In the genomic region with DNA sequence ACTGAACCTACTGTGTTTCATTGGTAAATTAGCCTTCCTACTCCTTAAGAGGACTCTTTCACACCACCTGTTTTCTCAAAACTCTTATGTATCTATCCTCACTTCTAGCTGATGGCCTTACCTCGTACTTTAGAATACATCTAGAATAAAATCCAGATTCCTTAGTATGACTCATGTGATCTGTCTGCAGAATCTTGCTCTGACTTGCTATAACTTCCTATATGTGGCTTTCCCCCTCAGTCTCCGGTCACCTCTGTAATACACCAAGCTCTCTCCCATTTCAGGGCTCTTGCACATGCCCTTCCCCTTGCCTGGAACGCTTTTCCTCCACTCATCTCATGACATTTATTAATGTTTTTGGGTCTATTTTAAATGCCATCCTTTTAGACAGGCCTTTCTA, we compare ENCODE assay signal across 21 cellular contexts.
"Had no signal": no experiment of that assay in that cellular context is flagged by ENCODE, and none has a peak within 500 bp of the region (broad histone marks: within the 10 kb centered on the region; RNA-seq: fewer than 3 reads in every experiment).

No MANE protein-coding gene starts in this region.

- H3K4me3 ChIP-seq: ascending aorta, cardiac muscle cell, neural progenitor cell, tibial artery had no signal

- DNase-seq: activated CD4-positive, alpha-beta T cell treated with anti-CD3 and anti-CD28 coated beads, Interleukin-2, amount 10 ng/mL, durations not matched to agents 7 days and 5 days; activated CD8-positive, alpha-beta memory T cell treated with anti-CD3 and anti-CD28 coated beads for 24 hours; activated CD8-positive, alpha-beta memory T cell treated with anti-CD3 and anti-CD28 coated beads, Interleukin-2, amount 50 U/mL, for 48 hours; activated effector memory CD4-positive, alpha-beta T cell treated with Interleukin-2 at 50 U/mL for 16 hours; activated naive CD4-positive, alpha-beta T cell treated with anti-CD3 and anti-CD28 coated beads, Interleukin-2, amount 10 ng/mL, durations not matched to agents 7 days and 5 days; activated naive CD8-positive, alpha-beta T cell treated with anti-CD3 and anti-CD28 coated beads, Interleukin-2, amount 50 U/mL, for 24 hours; activated T-cell treated with anti-CD3 and anti-CD28 coated beads, Interleukin-2, amount 50 U/mL, for 48 hours; dermis blood vessel endothelial cell; effector memory CD8-positive, alpha-beta T cell; left ventricle myocardium superior; naive thymus-derived CD4-positive, alpha-beta T cell; stimulated activated CD4-positive, alpha-beta T cell treated with anti-CD3 and anti-CD28 coated beads, Interleukin-2, amount 100 ng/mL, for 24 hours; stimulated activated naive CD8-positive, alpha-beta T cell treated with anti-CD3 and anti-CD28 coated beads, Interleukin-15, Interleukin-2, amounts not matched to agents 100 U/mL and 50 U/mL, for 24 hours; substantia nigra; tibial artery had no signal

- H3K27me3 ChIP-seq: ascending aorta, cardiac muscle cell, neural progenitor cell, tibial artery had no signal

- H3K9ac ChIP-seq: neural progenitor cell had no signal

- H3K4me2 ChIP-seq: neural progenitor cell had no signal

- H3K36me3 ChIP-seq: ascending aorta, cardiac muscle cell, neural progenitor cell, tibial artery had no signal

- H3K36me3 Mint-ChIP-seq: activated naive CD4-positive, alpha-beta T cell treated with anti-CD3 and anti-CD28 coated beads, Interleukin-2, amount 10 ng/mL, durations not matched to agents 7 days and 5 days; memory B cell; naive thymus-derived CD4-positive, alpha-beta T cell; neural progenitor cell had no signal

- H3K9me3 Mint-ChIP-seq: activated CD4-positive, alpha-beta T cell treated with anti-CD3 and anti-CD28 coated beads, Interleukin-2, amount 10 ng/mL, durations not matched to agents 7 days and 5 days; activated naive CD4-positive, alpha-beta T cell treated with anti-CD3 and anti-CD28 coated beads, Interleukin-2, amount 10 ng/mL, durations not matched to agents 7 days and 5 days; activated naive CD8-positive, alpha-beta T cell treated with anti-CD3 and anti-CD28 coated beads, Interleukin-2, amount 50 U/mL, for 24 hours; memory B cell; neural progenitor cell had no signal

- H3K9me3 ChIP-seq: ascending aorta, tibial artery had no signal

- H3K4me1 ChIP-seq: ascending aorta, neural progenitor cell, tibial artery had no signal

- H3K27me3 Mint-ChIP-seq: activated CD4-positive, alpha-beta T cell treated with anti-CD3 and anti-CD28 coated beads, Interleukin-2, amount 10 ng/mL, durations not matched to agents 7 days and 5 days; activated naive CD4-positive, alpha-beta T cell treated with anti-CD3 and anti-CD28 coated beads, Interleukin-2, amount 10 ng/mL, durations not matched to agents 7 days and 5 days; progenitor cell of endocrine pancreas had no signal

- ATAC-seq: activated CD4-positive, CD25-positive, alpha-beta regulatory T cell treated with anti-CD3 and anti-CD28 coated beads, Interleukin-2, amount 50 U/mL, for 24 hours; activated naive CD8-positive, alpha-beta T cell treated with anti-CD3 and anti-CD28 coated beads, Interleukin-2, amount 50 U/mL, for 24 hours; effector memory CD8-positive, alpha-beta T cell; left ventricle myocardium superior; naive thymus-derived CD4-positive, alpha-beta T cell; stimulated activated naive CD8-positive, alpha-beta T cell treated with anti-CD3 and anti-CD28 coated beads, Interleukin-15, Interleukin-2, amounts not matched to agents 100 U/mL and 50 U/mL, for 24 hours had no signal

- H2AFZ ChIP-seq: neural progenitor cell had no signal

- H3K4me3 Mint-ChIP-seq: activated CD4-positive, alpha-beta T cell treated with anti-CD3 and anti-CD28 coated beads, Interleukin-2, amount 10 ng/mL, durations not matched to agents 7 days and 5 days; activated naive CD4-positive, alpha-beta T cell treated with anti-CD3 and anti-CD28 coated beads, Interleukin-2, amount 10 ng/mL, durations not matched to agents 7 days and 5 days; activated naive CD8-positive, alpha-beta T cell treated with anti-CD3 and anti-CD28 coated beads, Interleukin-2, amount 50 U/mL, for 24 hours; effector memory CD8-positive, alpha-beta T cell; memory B cell; naive thymus-derived CD4-positive, alpha-beta T cell; neural progenitor cell had no signal

- H3K4me1 Mint-ChIP-seq: activated CD4-positive, alpha-beta T cell treated with anti-CD3 and anti-CD28 coated beads, Interleukin-2, amount 10 ng/mL, durations not matched to agents 7 days and 5 days; activated naive CD4-positive, alpha-beta T cell treated with anti-CD3 and anti-CD28 coated beads, Interleukin-2, amount 10 ng/mL, durations not matched to agents 7 days and 5 days; activated naive CD8-positive, alpha-beta T cell treated with anti-CD3 and anti-CD28 coated beads, Interleukin-2, amount 50 U/mL, for 24 hours; memory B cell; naive thymus-derived CD4-positive, alpha-beta T cell; neural progenitor cell had no signal

- H3K27ac ChIP-seq: ascending aorta, cardiac muscle cell, neural progenitor cell, tibial artery had no signal

- H3K27ac Mint-ChIP-seq: activated CD4-positive, alpha-beta T cell treated with anti-CD3 and anti-CD28 coated beads, Interleukin-2, amount 10 ng/mL, durations not matched to agents 7 days and 5 days; activated naive CD4-positive, alpha-beta T cell treated with anti-CD3 and anti-CD28 coated beads, Interleukin-2, amount 10 ng/mL, durations not matched to agents 7 days and 5 days; activated naive CD8-positive, alpha-beta T cell treated with anti-CD3 and anti-CD28 coated beads, Interleukin-2, amount 50 U/mL, for 24 hours; effector memory CD8-positive, alpha-beta T cell; memory B cell; naive thymus-derived CD4-positive, alpha-beta T cell; neural progenitor cell; progenitor cell of endocrine pancreas had no signal
